In the genomic region with DNA sequence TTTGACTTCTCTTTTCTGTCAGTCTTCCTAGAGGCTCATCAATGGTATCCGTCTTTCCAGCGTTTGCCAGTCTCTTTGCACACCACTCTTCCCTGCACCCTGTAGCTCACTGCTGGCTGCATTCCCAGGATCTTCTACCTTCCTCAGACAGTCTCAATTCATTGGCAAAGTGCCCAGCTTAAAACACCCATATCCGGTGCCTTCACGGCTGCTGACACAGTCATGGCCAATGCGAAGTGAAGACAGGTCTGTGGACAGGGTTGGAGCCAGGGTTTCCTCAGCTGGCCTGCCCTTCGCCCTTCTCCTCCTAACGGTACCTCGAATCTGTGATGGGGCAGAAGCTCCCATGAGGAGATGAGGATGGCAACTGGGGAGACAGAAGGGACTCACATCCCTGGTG, we compare ENCODE assay signal across 10 cellular contexts. TPM values are rescaled to one million over a fixed set of nuclear protein-coding genes. Genes with fewer than 3 reads are reported as not detected.
DNase-seq lines count a peak whose midpoint lies in the region; ATAC-seq and TF ChIP-seq lines count a peak whose summit lies in the region.
"Had no signal": no experiment of that assay in that cellular context is flagged by ENCODE, and none has a peak within 500 bp of the region (broad histone marks: within the 10 kb centered on the region; RNA-seq: fewer than 3 reads in every experiment).

No MANE protein-coding gene starts in this region.

- H3K4me1 Mint-ChIP-seq in naive thymus-derived CD8-positive, alpha-beta T cell: peaks cover 12 to 29% (median 22%) of the 10 kb centered on the region in 4 donors

- no peak overlapping the region for H2AFZ ChIP-seq in mammary epithelial cell (ENCODE audit: low read depth, low read length)

- H3K9me3 ChIP-seq in mammary epithelial cell (replicated peaks; ENCODE audit: insufficient read depth, low read length): peaks cover 3% of the 10 kb centered on the region

- no peak for TF ChIP-seq CTCF in mammary epithelial cell (conservative IDR thresholded peaks at IDR 0.05 in 1 of 2, IDR thresholded peaks at IDR 0.05 in 1 of 2; ENCODE audit: extremely low read depth in 1 of 2, insufficient read depth in 1 of 2, low read depth in 1 of 2, low read length in 2 of 2)

- H3K9me3 Mint-ChIP-seq in naive thymus-derived CD8-positive, alpha-beta T cell: peaks cover 0 to 4% (median 0%) of the 10 kb centered on the region in 9 donors

- POLR2A ChIA-PET in naive thymus-derived CD8-positive, alpha-beta T cell (lab: Charles Lee): interaction anchor here (0.5 kb wide), 1 partner anchor 63 kb away, joined by 3 read pairs; no protein-coding TSS in a partner anchor

- H3K4me3 Mint-ChIP-seq in naive thymus-derived CD8-positive, alpha-beta T cell: no peak overlapping the region
- H3K4me3 Mint-ChIP-seq: naive B cell had no signal

- WGBS in mammary epithelial cell (ENCODE audit: low coverage, missing lambda C conversion rate): 18% methylated on average over 6 of the region's 8 CpGs

- CTCF ChIA-PET in mammary epithelial cell (lab: Charles Lee; ENCODE audit: low non-redundant PET): no interaction called here

- in situ Hi-C loops in mammary epithelial cell (cut with MboI; ENCODE audit: low sequenced_read_pairs in 2 of 2): no loop called here

- H3K27ac Mint-ChIP-seq in naive thymus-derived CD8-positive, alpha-beta T cell: peak overlapping the region in 8 of 10 donors; percentile 2 to 78 (median 45)

- peak; percentile 50 for DNase-seq in EH (ENCODE audit: low read depth)
- peak; percentile 75 for DNase-seq in NCI-H2171 treated with DMSO at 0.1 percent for 48 hours (lab: John Stamatoyannopoulos, UW)
- peak; percentile 81 for DNase-seq in mammary epithelial cell
- DNase-seq in naive thymus-derived CD8-positive, alpha-beta T cell: peak in 1 of 10 donors; percentile 55
- no peak for DNase-seq in AML-193 (lab: John Stamatoyannopoulos, UW)
- no peak for DNase-seq in GM19240 (ENCODE audit: insufficient read length, low spot score)
- no peak for DNase-seq in NCI-H1930 (lab: John Stamatoyannopoulos, UW)
- DNase-seq: activated CD4-positive, alpha-beta T cell treated with anti-CD3 and anti-CD28 coated beads for 1 hour; naive B cell had no signal

- no peaks in the 10 kb centered on the region for H3K27me3 Mint-ChIP-seq in naive thymus-derived CD8-positive, alpha-beta T cell
- H3K27me3 Mint-ChIP-seq: naive B cell had no signal

- no peaks in the 10 kb centered on the region for H3K27me3 ChIP-seq in mammary epithelial cell (ENCODE audit: insufficient read depth, low read length)

- H3K9ac ChIP-seq in mammary epithelial cell (ENCODE audit: insufficient read depth, low read length): no peak overlapping the region

- H3K4me3 ChIP-seq in mammary epithelial cell (replicated peaks in 1 of 3; ENCODE audit: insufficient read depth in 1 of 3, low read depth in 2 of 3, low read length in 3 of 3): no peak overlapping the region

- H3K27ac ChIP-seq in mammary epithelial cell (ENCODE audit: insufficient read depth, low read depth, low read length): no peak overlapping the region

- H3K4me1 ChIP-seq in mammary epithelial cell (ENCODE audit: insufficient read depth, low read length): peaks cover 16% of the 10 kb centered on the region

- peaks cover 2% of the 10 kb centered on the region for H3K36me3 ChIP-seq in mammary epithelial cell (ENCODE audit: insufficient read depth, low read length)

- H3K36me3 Mint-ChIP-seq in naive thymus-derived CD8-positive, alpha-beta T cell: peaks cover 10 to 23% (median 19%) of the 10 kb centered on the region in 3 donors

- BruUV-seq in mammary epithelial cell (replicated peaks; lab: Mats Ljungman, UMichigan): no TSS peak

- dilution Hi-C loops in mammary epithelial cell (cut with HindIII; ENCODE audit: low sequenced_read_pairs): no loop called here

- intact Hi-C loops in mammary epithelial cell (cut with micrococcal nuclease): no loop called here

- no peak overlapping the region for H3K4me2 ChIP-seq in mammary epithelial cell (ENCODE audit: insufficient read depth, low read depth, low read length)

- H4K20me1 ChIP-seq in mammary epithelial cell (ENCODE audit: insufficient read depth, low read length): no peaks in the 10 kb centered on the region

- ATAC-seq in naive thymus-derived CD8-positive, alpha-beta T cell: peak in 1 of 2 donors; percentile 39
- no peak for ATAC-seq in HG03097 (IDR thresholded peaks at IDR 0.05; ENCODE audit: low FRiP score, unreplicated experiment)

- H3K79me2 ChIP-seq in mammary epithelial cell (ENCODE audit: insufficient read depth, low read length): no peaks in the 10 kb centered on the region

RNA-seq across cellular contexts. Expression of a gene that starts 36.1 kb away (rescaled TPM):
- under 1 TPM in 1 of 2 donors, not detected in 1; 0.33 TPM for total RNA-seq in mammary epithelial cell
- polyA plus RNA-seq in mammary epithelial cell: not detected
- polyA minus RNA-seq in mammary epithelial cell: not detected
- not detected for total RNA-seq in naive thymus-derived CD8-positive, alpha-beta T cell
- not detected for polyA plus RNA-seq in naive thymus-derived CD8-positive, alpha-beta T cell

RNA-seq across cellular contexts. Expression of a gene that starts 50.4 kb away (rescaled TPM):
- total RNA-seq in mammary epithelial cell: not detected
- not detected for polyA plus RNA-seq in mammary epithelial cell
- not detected for polyA minus RNA-seq in mammary epithelial cell
- total RNA-seq in naive thymus-derived CD8-positive, alpha-beta T cell: not detected
- not detected for polyA plus RNA-seq in naive thymus-derived CD8-positive, alpha-beta T cell

Comparison
In these comparisons a context has a peak if more than half of its experiments do, and no peak if none do; other contexts are left out.
1. DNase-seq: peak in EH (single experiment), NCI-H2171 treated with DMSO at 0.1 percent for 48 hours (single experiment) and mammary epithelial cell (single experiment); none in AML-193 (0 of 2), GM19240 (single experiment) and NCI-H1930 (0 of 2).